Comparison of ENCODE assay signal across 15 cellular contexts in the genomic region with DNA sequence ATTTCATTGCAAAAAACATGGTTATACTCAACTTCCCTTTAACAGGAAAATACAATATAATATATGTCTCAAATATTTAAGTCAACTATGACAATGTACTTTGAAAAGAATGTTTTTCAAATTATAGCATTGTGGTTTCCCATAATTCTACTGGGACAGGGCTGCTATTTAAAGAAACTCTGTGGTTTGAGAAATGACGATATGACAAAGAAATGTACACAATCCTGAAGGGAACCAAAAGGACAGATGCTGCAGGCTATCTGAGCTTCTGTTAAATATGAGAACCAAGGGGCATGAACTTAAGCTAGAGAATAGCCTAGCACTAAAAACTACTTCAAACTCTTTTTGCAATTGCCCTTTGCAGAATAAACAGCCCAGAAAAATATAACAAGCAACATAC.
A peak's percentile ranks its signal among the peaks of the same experiment; 100 is the strongest.
DNase-seq lines count a peak whose midpoint lies in the region; TF ChIP-seq lines count a peak whose summit lies in the region.
"Had no signal": no experiment of that assay in that cellular context is flagged by ENCODE, and none has a peak within 500 bp of the region (broad histone marks: within the 10 kb centered on the region; RNA-seq: fewer than 3 reads in every experiment).

No MANE protein-coding gene starts in this region.

- no peaks in the 10 kb centered on the region for H3K9me3 ChIP-seq in breast epithelium
- H3K9me3 ChIP-seq in SK-N-SH, result no peaks in the 10 kb centered on the region
- H3K9me3 ChIP-seq: heart right ventricle, left ventricle myocardium inferior had no signal

- H3K27ac ChIP-seq in breast epithelium (no peak overlapping the region), SK-N-SH (ENCODE audit: low read depth in 2 of 2, low read length in 1 of 2) (no peak overlapping the region), substantia nigra (ENCODE audit: low read depth, low read length, poor library complexity, severe bottlenecking) (no peak overlapping the region)
- H3K27ac ChIP-seq: dorsolateral prefrontal cortex, heart right ventricle, left ventricle myocardium inferior had no signal

- no peaks in the 10 kb centered on the region for H3K9me3 Mint-ChIP-seq in MCF 10A (ENCODE audit: unreplicated experiment)
- H3K9me3 Mint-ChIP-seq: nephron progenitor cell had no signal

- no peaks in the 10 kb centered on the region for H4K20me1 ChIP-seq in SK-N-SH (ENCODE audit: insufficient read depth)

- H3K4me1 Mint-ChIP-seq in MCF 10A (ENCODE audit: insufficient read depth, unreplicated experiment), result peaks cover 5% of the 10 kb centered on the region
- H3K4me1 Mint-ChIP-seq: nephron progenitor cell had no signal

- peak; percentile 51 for DNase-seq in MCF 10A (ENCODE audit: unreplicated experiment)
- DNase-seq in breast epithelium (ENCODE audit: low spot score in 2 of 2), result no peak
- no peak for DNase-seq in SK-N-SH
- peak; percentile 41 for DNase-seq in fibroblast of the conjunctiva (ENCODE audit: low read depth)
- no peak for DNase-seq in NCI-H2171 (lab: John Stamatoyannopoulos, UW)
- DNase-seq in DMS153 (lab: John Stamatoyannopoulos, UW), result no peak
- DNase-seq in NOMO-1 treated with DMSO at 0.1 percent for 48 hours (lab: John Stamatoyannopoulos, UW; ENCODE audit: unreplicated experiment), result no peak
- no peak for DNase-seq in substantia nigra (lab: John Stamatoyannopoulos, UW)
- DNase-seq: ACHN; activated naive CD4-positive, alpha-beta T cell treated with anti-CD3 and anti-CD28 coated beads, Interleukin-2, amount 50 U/mL, for 16 hours; dorsolateral prefrontal cortex; heart right ventricle; left ventricle myocardium inferior; nephron progenitor cell; T1000 had no signal

- intact Hi-C loops in MCF 10A (cut with micrococcal nuclease) (no loop called here), breast epithelium (cut with DNase I; ENCODE audit: low total_unique reads) (no loop called here)

- CTCF ChIA-PET in MCF 10A (lab: Yijun Ruan, JAX), result interaction anchor here (0.6 kb wide), 1 partner anchor 27 kb away, joined by 3 read pairs; no protein-coding TSS in a partner anchor
- CTCF ChIA-PET in SK-N-SH (lab: Yijun Ruan, JAX), result no interaction called here

- no peaks in the 10 kb centered on the region for H3K9me2 ChIP-seq in SK-N-SH

- no peaks in the 10 kb centered on the region for H3K27me3 Mint-ChIP-seq in MCF 10A (ENCODE audit: insufficient read depth, unreplicated experiment)

- no peak for TF ChIP-seq POLR2A in breast epithelium (IDR thresholded peaks at IDR 0.05)

- 24% methylated on average over 1 of the region's 1 CpG for WGBS in SK-N-SH (ENCODE audit: low lambda C conversion rate)

- no peak overlapping the region; the same call in 1 of the 2 replicates for H2AFZ ChIP-seq in SK-N-SH (ENCODE audit: low read depth)

- BruUV-seq in MCF 10A (replicated peaks; lab: Mats Ljungman, UMichigan), result no TSS peak

- no peak overlapping the region for H3K27ac Mint-ChIP-seq in MCF 10A (ENCODE audit: low read depth, unreplicated experiment)
- H3K27ac Mint-ChIP-seq: nephron progenitor cell had no signal

- H3K27me3 ChIP-seq in breast epithelium (no peaks in the 10 kb centered on the region), SK-N-SH (ENCODE audit: insufficient read depth) (no peaks in the 10 kb centered on the region)
- H3K27me3 ChIP-seq: heart right ventricle had no signal

- POLR2A ChIA-PET in MCF 10A (lab: Yijun Ruan, JAX) (no interaction called here), SK-N-SH (lab: Yijun Ruan, JAX) (no interaction called here)

- H3K36me3 Mint-ChIP-seq in MCF 10A (ENCODE audit: insufficient read depth, unreplicated experiment), result no peaks in the 10 kb centered on the region

- no peaks in the 10 kb centered on the region for H3K36me3 ChIP-seq in breast epithelium
- H3K36me3 ChIP-seq in SK-N-SH (replicated peaks in 1 of 2; ENCODE audit: control insufficient read depth in 1 of 2, insufficient read depth in 2 of 2, low read length in 1 of 2), result no peaks in the 10 kb centered on the region
- H3K36me3 ChIP-seq: heart right ventricle, left ventricle myocardium inferior had no signal

- H3K4me2 ChIP-seq in SK-N-SH, result no peak overlapping the region

- no peak overlapping the region for H3K4me3 Mint-ChIP-seq in MCF 10A (ENCODE audit: unreplicated experiment)
- H3K4me3 Mint-ChIP-seq: nephron progenitor cell had no signal

- H3K79me2 ChIP-seq in SK-N-SH (ENCODE audit: insufficient read depth), result no peaks in the 10 kb centered on the region

- no peak for TF ChIP-seq EP300 in SK-N-SH (IDR thresholded peaks at IDR 0.05; ENCODE audit: borderline replicate concordance in 1 of 2, low read depth in 1 of 2, low read length in 1 of 2)

- no peak for TF ChIP-seq RAD21 in SK-N-SH (IDR thresholded peaks at IDR 0.05; ENCODE audit: low read length)

- H3F3A ChIP-seq in SK-N-SH (replicated peaks; ENCODE audit: insufficient read depth), result no peaks in the 10 kb centered on the region

- no peak for TF ChIP-seq CTCF in MCF 10A (IDR thresholded peaks at IDR 0.05; ENCODE audit: unreplicated experiment)
- no peak for TF ChIP-seq CTCF in breast epithelium (IDR thresholded peaks at IDR 0.05)
- no peak for TF ChIP-seq CTCF in SK-N-SH (IDR thresholded peaks at IDR 0.05)

- no peak overlapping the region for H3K9ac ChIP-seq in SK-N-SH

- H3K4me1 ChIP-seq in breast epithelium (no peaks in the 10 kb centered on the region), SK-N-SH (ENCODE audit: control insufficient read depth in 1 of 2, insufficient read depth in 2 of 2, low read depth in 1 of 2, low read length in 1 of 2) (no peaks in the 10 kb centered on the region; a peak in 1 of 4 replicates)
- H3K4me1 ChIP-seq: left ventricle myocardium inferior had no signal

- H3K4me3 ChIP-seq in breast epithelium, result no peak overlapping the region
- H3K4me3 ChIP-seq in SK-N-SH (ENCODE audit: low read depth in 2 of 2, low read length in 1 of 2), result no peak overlapping the region
- H3K4me3 ChIP-seq: dorsolateral prefrontal cortex, heart right ventricle, left ventricle myocardium inferior had no signal

TF ChIP-seq in SK-N-SH, 30 proteins besides CTCF, POLR2A, EP300 and RAD21:
- TF ChIP-seq, protein P1, sequence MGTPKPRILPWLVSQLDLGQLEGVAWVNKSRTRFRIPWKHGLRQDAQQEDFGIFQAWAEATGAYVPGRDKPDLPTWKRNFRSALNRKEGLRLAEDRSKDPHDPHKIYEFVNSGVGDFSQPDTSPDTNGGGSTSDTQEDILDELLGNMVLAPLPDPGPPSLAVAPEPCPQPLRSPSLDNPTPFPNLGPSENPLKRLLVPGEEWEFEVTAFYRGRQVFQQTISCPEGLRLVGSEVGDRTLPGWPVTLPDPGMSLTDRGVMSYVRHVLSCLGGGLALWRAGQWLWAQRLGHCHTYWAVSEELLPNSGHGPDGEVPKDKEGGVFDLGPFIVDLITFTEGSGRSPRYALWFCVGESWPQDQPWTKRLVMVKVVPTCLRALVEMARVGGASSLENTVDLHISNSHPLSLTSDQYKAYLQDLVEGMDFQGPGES (IDR thresholded peaks at IDR 0.05; ENCODE audit: low read depth, low read length), result no peak
- TF ChIP-seq MEF2A (IDR thresholded peaks at IDR 0.05; ENCODE audit: borderline replicate concordance, low read depth) (peak; percentile 50; the same call in 1 of the 2 replicates), TCF12 (IDR thresholded peaks at IDR 0.05) (peak; percentile 28; the same call in 1 of the 2 replicates)

Comparison
In these comparisons a context has a peak if more than half of its experiments do, and no peak if none do; other contexts are left out.
1. DNase-seq: peak in MCF 10A (single experiment) and fibroblast of the conjunctiva (single experiment); none in breast epithelium (0 of 2), SK-N-SH (single experiment), NCI-H2171 (single experiment), DMS153 (single experiment), NOMO-1 treated with DMSO at 0.1 percent for 48 hours (single experiment) and substantia nigra (0 of 49).